8 cellular contexts compared by ENCODE assay signal in genomic region chr5:39283231-39283818, GRCh38.
DNase-seq lines count a peak whose midpoint lies in the region; ATAC-seq, FAIRE-seq and TF ChIP-seq lines count a peak whose summit lies in the region.

No MANE protein-coding gene starts in this region.

- peak; percentile 78 for DNase-seq in EH (ENCODE audit: low read depth)
- peak; percentile 77 for DNase-seq in HTR-8/SVneo (ENCODE audit: insufficient read length, low spot score)
- peak; percentile 72 for DNase-seq in amniotic stem cell (lab: John Stamatoyannopoulos, UW)
- peak; percentile 41 for DNase-seq in hepatic stellate cell (ENCODE audit: low spot score)
- DNase-seq in smooth muscle cell of the brain vasculature (ENCODE audit: low read depth, low spot score), result peak; percentile 24
- DNase-seq in NCI-H510A treated with DMSO at 0.1 percent for 48 hours (lab: John Stamatoyannopoulos, UW), result no peak

- no peaks in the 10 kb centered on the region for H4K20me1 ChIP-seq in SU-DHL-6 (ENCODE audit: low read depth, low read length)

- peak; percentile 90 for ATAC-seq in GM21423 (IDR thresholded peaks at IDR 0.05; ENCODE audit: unreplicated experiment)

- H3K4me3 ChIP-seq in SU-DHL-6 (ENCODE audit: insufficient read depth, low read length, poor library complexity, severe bottlenecking), result no peak overlapping the region

- FAIRE-seq in HTR-8/SVneo (lab: Jason Lieb, UNC), result peak; percentile 96

- no peak overlapping the region for H3K27ac ChIP-seq in SU-DHL-6 (ENCODE audit: low read depth, low read length)

- no peaks in the 10 kb centered on the region for H3K9me3 ChIP-seq in SU-DHL-6 (ENCODE audit: insufficient read depth, low read length)

- no peak overlapping the region for H2AFZ ChIP-seq in SU-DHL-6 (ENCODE audit: low read depth, low read length, severe bottlenecking)

- no peaks in the 10 kb centered on the region for H3K9me2 ChIP-seq in SU-DHL-6 (replicated peaks; ENCODE audit: insufficient read depth, low read length)

- H3F3A ChIP-seq in SU-DHL-6 (ENCODE audit: insufficient read depth), result no peaks in the 10 kb centered on the region

- peak; percentile 21 for TF ChIP-seq CTCF in SU-DHL-6 (IDR thresholded peaks at IDR 0.05; ENCODE audit: insufficient read depth, low read length, poor library complexity, severe bottlenecking)

- no peaks in the 10 kb centered on the region for H3K27me3 ChIP-seq in SU-DHL-6 (ENCODE audit: low read length)

- no peaks in the 10 kb centered on the region for H3K79me2 ChIP-seq in SU-DHL-6 (ENCODE audit: insufficient read depth, low read length)

- no peaks in the 10 kb centered on the region for H3K36me3 ChIP-seq in SU-DHL-6 (ENCODE audit: low read length)

- no peak overlapping the region for H3K9ac ChIP-seq in SU-DHL-6 (ENCODE audit: low read length)

- no peak overlapping the region for H3K4me2 ChIP-seq in SU-DHL-6 (ENCODE audit: low read depth, low read length, poor library complexity, severe bottlenecking)
